ENCODE assay signal across 2 cellular contexts in genomic region chr7:102951839-102952238, GRCh38.
A peak's percentile ranks its signal among the peaks of the same experiment; 100 is the strongest.
TF ChIP-seq lines count a peak whose summit lies in the region.

No MANE protein-coding gene starts in this region.

TF ChIP-seq in IMR-90, 13 proteins besides CTCF, POLR2A, EP300 and RAD21:
- peak; percentile 95 for TF ChIP-seq MAFK (IDR thresholded peaks at IDR 0.05; ENCODE audit: low read depth, low read length)
- TF ChIP-seq ELK1 (IDR thresholded peaks at IDR 0.05; ENCODE audit: borderline replicate concordance, low read depth, low read length) = no peak

TF ChIP-seq in H1, 55 proteins besides CTCF, POLR2A, EP300 and RAD21:
- TF ChIP-seq MAFK (IDR thresholded peaks at IDR 0.05; ENCODE audit: low read depth, low read length) (peak; percentile 28; the same call in 1 of the 2 replicates), CHD2 (IDR thresholded peaks at IDR 0.05; ENCODE audit: low read length) (no peak), ATF3 (IDR thresholded peaks at IDR 0.05; ENCODE audit: insufficient read depth, low read depth, low read length) (no peak)
